In genomic region chr11:95231881-95232605, GRCh38 we compare ENCODE assay signal across 7 cellular contexts. TPM values are rescaled to one million over a fixed set of nuclear protein-coding genes. Genes with fewer than 3 reads are reported as not detected.
DNase-seq lines count a peak whose midpoint lies in the region; ATAC-seq and TF ChIP-seq lines count a peak whose summit lies in the region.

No MANE protein-coding gene starts in this region.

- H3K4me2 ChIP-seq in osteoblast (ENCODE audit: insufficient read depth, low read length): peak overlapping the region; percentile 94

- H3K79me2 ChIP-seq in osteoblast (ENCODE audit: insufficient read depth, low read length): no peaks in the 10 kb centered on the region

- no peaks in the 10 kb centered on the region for H4K20me1 ChIP-seq in osteoblast (ENCODE audit: insufficient read depth, low read length)

- no peak for DNase-seq in RWPE1 (ENCODE audit: low spot score)
- peak; percentile 65 to 81 for DNase-seq in activated naive CD4-positive, alpha-beta T cell treated with anti-CD3 and anti-CD28 coated beads, Interleukin-2, amount 50 U/mL, for 72 hours (ENCODE audit: low spot score in 2 of 2)
- DNase-seq in Right ventricle myocardium superior: peak; percentile 85
- peak; percentile 65 for DNase-seq in osteoblast (ENCODE audit: insufficient read length, low spot score, missing footprints)
- DNase-seq in type B pancreatic cell (ENCODE audit: extremely low spot score, unreplicated experiment): peak; percentile 81

- peak overlapping the region; percentile 81 for H3K4me3 ChIP-seq in osteoblast (ENCODE audit: insufficient read depth, low read length)

- peaks cover 8% of the 10 kb centered on the region for H3K4me1 Mint-ChIP-seq in type B pancreatic cell (ENCODE audit: unreplicated experiment)

- H3K27ac ChIP-seq in RWPE1: peak overlapping the region; percentile 95
- peak overlapping the region; percentile 44 for H3K27ac ChIP-seq in osteoblast (ENCODE audit: low read depth, low read length)

- H3K27me3 Mint-ChIP-seq in type B pancreatic cell: no peaks in the 10 kb centered on the region

- no peak overlapping the region for H3K27ac Mint-ChIP-seq in activated naive CD4-positive, alpha-beta T cell treated with anti-CD3 and anti-CD28 coated beads, Interleukin-2, amount 50 U/mL, for 72 hours
- H3K27ac Mint-ChIP-seq in type B pancreatic cell: no peak overlapping the region

- no peaks in the 10 kb centered on the region for H3K36me3 ChIP-seq in osteoblast (ENCODE audit: insufficient read depth, low read length)

- CTCF ChIA-PET in RWPE1 (lab: Yijun Ruan, JAX): interaction anchor here (0.7 to 0.8 kb wide), 3 partner anchors 43 to 473 kb away, joined by 3 to 4 read pairs (median 3); no protein-coding TSS in a partner anchor

- H3K27me3 ChIP-seq in osteoblast (ENCODE audit: insufficient read depth, low read length): no peaks in the 10 kb centered on the region

- H2AFZ ChIP-seq in osteoblast (ENCODE audit: low read length): peak overlapping the region; percentile 92

- peaks cover 4 to 6% of the 10 kb centered on the region in 2 donors for H3K36me3 Mint-ChIP-seq in activated naive CD4-positive, alpha-beta T cell treated with anti-CD3 and anti-CD28 coated beads, Interleukin-2, amount 50 U/mL, for 72 hours
- H3K36me3 Mint-ChIP-seq in type B pancreatic cell: no peaks in the 10 kb centered on the region

- no peaks in the 10 kb centered on the region for H3K9me3 ChIP-seq in osteoblast (ENCODE audit: low read depth, low read length)

- no peak overlapping the region for H3K4me3 Mint-ChIP-seq in type B pancreatic cell

- POLR2A ChIA-PET in RWPE1 (lab: Yijun Ruan, JAX; ENCODE audit: low non-redundant PET): interaction anchor here (0.6 kb wide), 1 partner anchor 142 kb away, joined by 3 read pairs; the partner anchor contains the start of gene ENDOD1

- TF ChIP-seq CTCF in RWPE1 (conservative IDR thresholded peaks at IDR 0.05; ENCODE audit: low read depth) (no peak), osteoblast (IDR thresholded peaks at IDR 0.05; ENCODE audit: extremely low read depth, low read depth, low read length) (no peak), type B pancreatic cell (conservative IDR thresholded peaks at IDR 0.05) (peak; percentile 20)

- intact Hi-C loops in Right ventricle myocardium superior (cut with DNase I): no loop called here

- ATAC-seq in GM18868 (IDR thresholded peaks at IDR 0.05; ENCODE audit: unreplicated experiment) (peak; percentile 28), HG03354 (IDR thresholded peaks at IDR 0.05; ENCODE audit: poor library complexity, severe bottlenecking, unreplicated experiment) (peak; percentile 35), Right ventricle myocardium superior (ENCODE audit: poor library complexity) (peak; percentile 45)
- peak; percentile 28 to 60 for ATAC-seq in activated naive CD4-positive, alpha-beta T cell treated with anti-CD3 and anti-CD28 coated beads, Interleukin-2, amount 50 U/mL, for 72 hours

- peaks cover 0 to 4% of the 10 kb centered on the region in 2 donors for H3K9me3 Mint-ChIP-seq in activated naive CD4-positive, alpha-beta T cell treated with anti-CD3 and anti-CD28 coated beads, Interleukin-2, amount 50 U/mL, for 72 hours
- H3K9me3 Mint-ChIP-seq in type B pancreatic cell: no peaks in the 10 kb centered on the region

- peaks cover 30% of the 10 kb centered on the region for H3K4me1 ChIP-seq in osteoblast (ENCODE audit: insufficient read depth, low read length)

RNA-seq across cellular contexts. Expression of gene SESN3, which starts 1.0 kb away (rescaled TPM):
- 10 to 100 TPM; 20.5 to 26.9 TPM for total RNA-seq in activated naive CD4-positive, alpha-beta T cell treated with anti-CD3 and anti-CD28 coated beads, Interleukin-2, amount 50 U/mL, for 72 hours
- 4.8 TPM for total RNA-seq in Right ventricle myocardium superior
- 24.6 and 33.3 TPM in 2 replicates for total RNA-seq in osteoblast
- 58.2 and 107 TPM in 2 replicates for total RNA-seq in type B pancreatic cell (ENCODE audit: low replicate concordance)
